Comparison of ENCODE assay signal across 20 cellular contexts in genomic region chr20:36314734-36315544, GRCh38. TPM values are rescaled to one million over a fixed set of nuclear protein-coding genes. Genes with fewer than 3 reads are reported as not detected.
A peak's percentile ranks its signal among the peaks of the same experiment; 100 is the strongest.
DNase-seq lines count a peak whose midpoint lies in the region; ATAC-seq, FAIRE-seq and TF ChIP-seq lines count a peak whose summit lies in the region.
"Had no signal": no experiment of that assay in that cellular context is flagged by ENCODE, and none has a peak within 500 bp of the region (broad histone marks: within the 10 kb centered on the region; RNA-seq: fewer than 3 reads in every experiment).

No MANE protein-coding gene starts in this region.

- TF ChIP-seq POLR2A in GM12892 (IDR thresholded peaks at IDR 0.05; ENCODE audit: low read depth, low read length): no peak

- TF ChIP-seq CTCF in RWPE2 (IDR thresholded peaks at IDR 0.05; ENCODE audit: poor library complexity, severe bottlenecking) (no peak), neural progenitor cell (IDR thresholded peaks at IDR 0.05) (no peak)

- H3K27ac ChIP-seq in RWPE2 (ENCODE audit: poor library complexity, severe bottlenecking) (no peak overlapping the region), neural progenitor cell (no peak overlapping the region)

- H3K9ac ChIP-seq in neural progenitor cell: no peak overlapping the region

- no peaks in the 10 kb centered on the region for H3K4me1 Mint-ChIP-seq in neural progenitor cell
- H3K4me1 Mint-ChIP-seq: CD14-positive monocyte, nephron had no signal

- no peaks in the 10 kb centered on the region for H3K36me3 ChIP-seq in RWPE2 (ENCODE audit: low read depth)
- H3K36me3 ChIP-seq in neural progenitor cell: no peaks in the 10 kb centered on the region

- H3K9me3 Mint-ChIP-seq in neural progenitor cell: no peaks in the 10 kb centered on the region
- H3K9me3 Mint-ChIP-seq: activated T-helper 17 cell treated with anti-CD3 and anti-CD28 coated beads, Interleukin-2, amount 50 U/mL, for 72 hours; CD14-positive monocyte; nephron had no signal

- H3F3A ChIP-seq in neural progenitor cell (ENCODE audit: low read depth): no peaks in the 10 kb centered on the region

- H2AFZ ChIP-seq in neural progenitor cell (replicated peaks): no peak overlapping the region

- H3K27me3 ChIP-seq in RWPE2 (ENCODE audit: insufficient read depth, poor library complexity, severe bottlenecking) (peaks cover 14% of the 10 kb centered on the region), neural progenitor cell (no peaks in the 10 kb centered on the region)

- no peaks in the 10 kb centered on the region for H3K9me3 ChIP-seq in RWPE2 (ENCODE audit: severe bottlenecking)
- no peaks in the 10 kb centered on the region for H3K9me3 ChIP-seq in neural progenitor cell (ENCODE audit: low read depth)

- FAIRE-seq in GM12892 (lab: Jason Lieb, UNC): no peak
- FAIRE-seq: GM19239, kidney had no signal

- H3K4me3 ChIP-seq in RWPE2 (ENCODE audit: severe bottlenecking): no peak overlapping the region
- H3K4me3 ChIP-seq in neural progenitor cell: no peak overlapping the region

- H4K20me1 ChIP-seq in neural progenitor cell (ENCODE audit: low read depth): no peaks in the 10 kb centered on the region

- H3K4me3 Mint-ChIP-seq in neural progenitor cell: peak overlapping the region; percentile 2
- H3K4me3 Mint-ChIP-seq: activated T-helper 17 cell treated with anti-CD3 and anti-CD28 coated beads, Interleukin-2, amount 50 U/mL, for 72 hours; CD14-positive monocyte; nephron had no signal

- H3K27me3 Mint-ChIP-seq in neural progenitor cell (ENCODE audit: insufficient read depth, low read depth): peaks cover 9% of the 10 kb centered on the region

- H3K4me2 ChIP-seq in neural progenitor cell: no peak overlapping the region

- no peaks in the 10 kb centered on the region for H3K4me1 ChIP-seq in RWPE2 (ENCODE audit: insufficient read depth, poor library complexity, severe bottlenecking)
- no peaks in the 10 kb centered on the region for H3K4me1 ChIP-seq in neural progenitor cell

- H3K27ac Mint-ChIP-seq in neural progenitor cell: no peak overlapping the region
- H3K27ac Mint-ChIP-seq: activated T-helper 17 cell treated with anti-CD3 and anti-CD28 coated beads, Interleukin-2, amount 50 U/mL, for 72 hours; nephron had no signal

- H3K79me2 ChIP-seq in neural progenitor cell (ENCODE audit: low read depth): no peaks in the 10 kb centered on the region

- H3K36me3 Mint-ChIP-seq in neural progenitor cell: no peaks in the 10 kb centered on the region
- H3K36me3 Mint-ChIP-seq: CD14-positive monocyte had no signal

- peak; percentile 33 for DNase-seq in NCI-H146 (lab: John Stamatoyannopoulos, UW)
- no peak for DNase-seq in NCI-H146 treated with DMSO at 0.1 percent for 48 hours (lab: John Stamatoyannopoulos, UW; ENCODE audit: unreplicated experiment)
- DNase-seq in GM12892 (ENCODE audit: insufficient read length): peak; percentile 5
- DNase-seq in RWPE2 (ENCODE audit: low spot score): peak; percentile 79
- no peak for DNase-seq in neural progenitor cell (ENCODE audit: low spot score)
- no peak for DNase-seq in T-helper 1 cell
- no peak for DNase-seq in ureter (ENCODE audit: low spot score)
- no peak for DNase-seq in activated CD4-positive, alpha-beta T cell treated with anti-CD3 and anti-CD28 coated beads, Interleukin-2, amount 50 U/mL, for 4 hours
- DNase-seq: amygdala; DMS79 treated with DMSO at 0.1 percent for 48 hours; hypothalamus; kidney; MM.1S; NCI-H2081; NCI-H69; stimulated activated naive CD4-positive, alpha-beta T cell had no signal

- ATAC-seq in RWPE2 (ENCODE audit: low read depth): peak; percentile 38
- ATAC-seq: activated T-helper 17 cell treated with anti-CD3 and anti-CD28 coated beads, Interleukin-2, amount 50 U/mL, for 72 hours had no signal

RNA-seq across cellular contexts. Expression of gene DLGAP4, which starts 8.8 kb away (rescaled TPM):
- 29.2 TPM for polyA plus RNA-seq in GM12892 (2012; ENCODE audit: missing spikeins)
- total RNA-seq in neural progenitor cell (ENCODE audit: low replicate concordance) (21.7 and 74.5 TPM in 2 replicates), ureter (78.5 TPM)

Comparison
In these comparisons a context has a peak if more than half of its experiments do, and no peak if none do; other contexts are left out.
1. DNase-seq: peak in NCI-H146 (single experiment), GM12892 (single experiment) and RWPE2 (single experiment); none in NCI-H146 treated with DMSO at 0.1 percent for 48 hours (single experiment), neural progenitor cell (single experiment), T-helper 1 cell (0 of 5), ureter (single experiment) and activated CD4-positive, alpha-beta T cell treated with anti-CD3 and anti-CD28 coated beads, Interleukin-2, amount 50 U/mL, for 4 hours (0 of 2).